In the genomic region with DNA sequence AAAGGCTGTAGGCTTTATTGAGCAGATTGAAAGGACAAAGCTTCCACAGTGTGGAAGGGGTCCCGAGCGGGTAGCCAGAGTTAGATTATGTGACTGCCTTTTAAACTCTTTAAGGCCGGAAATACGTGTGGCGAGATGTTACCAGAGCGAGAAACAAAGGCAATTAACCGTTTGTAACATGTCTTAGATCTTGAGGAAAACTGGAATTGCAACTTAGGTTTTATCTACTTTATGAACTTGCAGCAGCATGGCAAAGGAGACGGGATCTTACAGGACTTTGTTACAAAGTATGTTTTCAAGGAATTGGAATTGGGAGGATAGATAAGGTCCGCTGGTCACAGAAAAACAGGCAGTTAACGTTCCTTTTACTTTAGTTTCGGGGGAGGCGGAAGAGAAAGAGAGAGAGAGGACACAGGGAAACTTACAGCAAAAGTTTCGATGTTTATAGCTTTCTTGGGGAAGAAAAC, we compare ENCODE assay signal across 14 cellular contexts.
DNase-seq lines count a peak whose midpoint lies in the region; ATAC-seq and TF ChIP-seq lines count a peak whose summit lies in the region.
"Had no signal": no experiment of that assay in that cellular context is flagged by ENCODE, and none has a peak within 500 bp of the region (broad histone marks: within the 10 kb centered on the region; RNA-seq: fewer than 3 reads in every experiment).

No MANE protein-coding gene starts in this region.

- peak overlapping the region; percentile 36 for H3K27ac ChIP-seq in left ventricle myocardium inferior (replicated peaks)
- no peak overlapping the region for H3K27ac ChIP-seq in right atrium auricular region
- peak overlapping the region; percentile 80 for H3K27ac ChIP-seq in iPS-20b (ENCODE audit: low read length)
- no peak overlapping the region for H3K27ac ChIP-seq in testis
- H3K27ac ChIP-seq: KMS-11 had no signal

- H3K27me3 Mint-ChIP-seq in activated T-helper 1 cell treated with anti-CD3 and anti-CD28 coated beads, Interleukin-12 subunit alpha, Interleukin-12 subunit beta, Interleukin-2, Interleukin-4 antibody, amounts not matched to agents 30 ng/mL and 10 ng/mL and 1 ng/mL, durations not matched to agents 14 hours and 24 hours and 36 hours (ENCODE audit: insufficient read depth) = no peaks in the 10 kb centered on the region

- peak overlapping the region; percentile 49 for H3K4me3 ChIP-seq in left ventricle myocardium inferior
- H3K4me3 ChIP-seq in right atrium auricular region = peak overlapping the region in 1 of 2 donors; percentile 28
- peak overlapping the region; percentile 61; the same call in 1 of the 2 replicates for H3K4me3 ChIP-seq in iPS-20b (ENCODE audit: low read length)
- H3K4me3 ChIP-seq in testis = peak overlapping the region in 1 of 2 donors; percentile 29
- H3K4me3 ChIP-seq in lower leg skin (ENCODE audit: low read depth, poor library complexity, severe bottlenecking) = no peak overlapping the region

- WGBS in testis, 2 donors = 9 to 34% methylated on average over 13 of the region's 13 CpGs
- 33 to 41% methylated on average over 13 of the region's 13 CpGs for WGBS in lower leg skin, 2 donors

- H3K27ac Mint-ChIP-seq in activated T-helper 1 cell treated with anti-CD3 and anti-CD28 coated beads, Interleukin-12 subunit alpha, Interleukin-12 subunit beta, Interleukin-2, Interleukin-4 antibody, amounts not matched to agents 30 ng/mL and 10 ng/mL and 1 ng/mL, durations not matched to agents 14 hours and 24 hours and 36 hours = no peak overlapping the region

- TF ChIP-seq CTCF in left ventricle myocardium inferior (IDR thresholded peaks at IDR 0.05; ENCODE audit: borderline replicate concordance) = no peak
- no peak for TF ChIP-seq CTCF in right atrium auricular region (IDR thresholded peaks at IDR 0.05)
- TF ChIP-seq CTCF in testis (IDR thresholded peaks at IDR 0.05) = no peak
- no peak for TF ChIP-seq CTCF in lower leg skin (IDR thresholded peaks at IDR 0.05)

- H3K36me3 Mint-ChIP-seq in activated T-helper 1 cell treated with anti-CD3 and anti-CD28 coated beads, Interleukin-12 subunit alpha, Interleukin-12 subunit beta, Interleukin-2, Interleukin-4 antibody, amounts not matched to agents 30 ng/mL and 10 ng/mL and 1 ng/mL, durations not matched to agents 14 hours and 24 hours and 36 hours (ENCODE audit: low read depth) = no peaks in the 10 kb centered on the region

- TF ChIP-seq POLR2A in testis (IDR thresholded peaks at IDR 0.05) (no peak), lower leg skin (IDR thresholded peaks at IDR 0.05) (no peak)

- DNase-seq in left ventricle myocardium inferior (no peak), right atrium auricular region (ENCODE audit: low spot score) (no peak), testis (peak; percentile 21), lower leg skin (ENCODE audit: low spot score in 2 of 2) (no peak), Kasumi-1 (lab: John Stamatoyannopoulos, UW) (no peak)
- no peak for DNase-seq in activated T-helper 1 cell treated with anti-CD3 and anti-CD28 coated beads, Interleukin-12 subunit alpha, Interleukin-12 subunit beta, Interleukin-2, Interleukin-4 antibody, amounts not matched to agents 30 ng/mL and 10 ng/mL and 1 ng/mL, durations not matched to agents 14 hours and 24 hours and 36 hours (ENCODE audit: low spot score)
- DNase-seq: activated CD4-positive, CD25-positive, alpha-beta regulatory T cell treated with anti-CD3 and anti-CD28 coated beads, Interleukin-2, amount 50 U/mL, for 72 hours; activated naive CD4-positive, alpha-beta T cell; effector CD8-positive, alpha-beta T cell; hypothalamus; NCI-H2171 had no signal

- H3K36me3 ChIP-seq in left ventricle myocardium inferior (no peaks in the 10 kb centered on the region), right atrium auricular region (no peaks in the 10 kb centered on the region), iPS-20b (ENCODE audit: insufficient read depth, low read depth, low read length) (no peaks in the 10 kb centered on the region), testis (ENCODE audit: low read depth, missing control alignments) (no peaks in the 10 kb centered on the region)

- intact Hi-C loops in left ventricle myocardium inferior (cut with micrococcal nuclease) (no loop called here), testis (cut with DNase I; ENCODE audit: low total_unique reads) (no loop called here), lower leg skin (cut with DNase I; ENCODE audit: low total_unique reads) (no loop called here)
- intact Hi-C loops in activated T-helper 1 cell treated with anti-CD3 and anti-CD28 coated beads, Interleukin-12 subunit alpha, Interleukin-12 subunit beta, Interleukin-2, Interleukin-4 antibody, amounts not matched to agents 30 ng/mL and 10 ng/mL and 1 ng/mL, durations not matched to agents 14 hours and 24 hours and 36 hours (cut with micrococcal nuclease) = no loop called here

- peak overlapping the region; percentile 12 for H3K4me3 Mint-ChIP-seq in activated T-helper 1 cell treated with anti-CD3 and anti-CD28 coated beads, Interleukin-12 subunit alpha, Interleukin-12 subunit beta, Interleukin-2, Interleukin-4 antibody, amounts not matched to agents 30 ng/mL and 10 ng/mL and 1 ng/mL, durations not matched to agents 14 hours and 24 hours and 36 hours

- peaks cover 8% of the 10 kb centered on the region for H3K9me3 ChIP-seq in left ventricle myocardium inferior (replicated peaks)
- no peaks in the 10 kb centered on the region for H3K9me3 ChIP-seq in right atrium auricular region
- H3K9me3 ChIP-seq in iPS-20b (ENCODE audit: insufficient read depth, low read depth, low read length) = 0 out of 2 replicates have a peak, but pooled peaks cover 4% of the 10 kb centered on the region
- H3K9me3 ChIP-seq in testis = no peaks in the 10 kb centered on the region

- H3K27me3 ChIP-seq in left ventricle myocardium inferior (ENCODE audit: low read depth) (no peaks in the 10 kb centered on the region), right atrium auricular region (no peaks in the 10 kb centered on the region), iPS-20b (ENCODE audit: insufficient read depth, low read length) (no peaks in the 10 kb centered on the region), testis (no peaks in the 10 kb centered on the region)

- H3K9ac ChIP-seq in iPS-20b (ENCODE audit: low read depth, low read length) = peak overlapping the region; percentile 90
- H3K9ac ChIP-seq: KMS-11 had no signal

- no peaks in the 10 kb centered on the region for H3K4me1 Mint-ChIP-seq in activated T-helper 1 cell treated with anti-CD3 and anti-CD28 coated beads, Interleukin-12 subunit alpha, Interleukin-12 subunit beta, Interleukin-2, Interleukin-4 antibody, amounts not matched to agents 30 ng/mL and 10 ng/mL and 1 ng/mL, durations not matched to agents 14 hours and 24 hours and 36 hours (ENCODE audit: low read depth)

- H3K4me1 ChIP-seq in left ventricle myocardium inferior = no peaks in the 10 kb centered on the region
- H3K4me1 ChIP-seq in right atrium auricular region = no peaks in the 10 kb centered on the region
- H3K4me1 ChIP-seq in iPS-20b (ENCODE audit: insufficient read depth, low read length) = peaks cover 41% of the 10 kb centered on the region; the same call in 1 of the 2 replicates
- no peaks in the 10 kb centered on the region for H3K4me1 ChIP-seq in testis

- H3K9me3 Mint-ChIP-seq in activated T-helper 1 cell treated with anti-CD3 and anti-CD28 coated beads, Interleukin-12 subunit alpha, Interleukin-12 subunit beta, Interleukin-2, Interleukin-4 antibody, amounts not matched to agents 30 ng/mL and 10 ng/mL and 1 ng/mL, durations not matched to agents 14 hours and 24 hours and 36 hours = peaks cover 3% of the 10 kb centered on the region

- ATAC-seq in GM21737 (IDR thresholded peaks at IDR 0.05; ENCODE audit: unreplicated experiment) = no peak

Comparison
In these comparisons a context has a peak if more than half of its experiments do, and no peak if none do; other contexts are left out.
1. H3K27ac ChIP-seq: peak in left ventricle myocardium inferior (single experiment) and iPS-20b (single experiment); none in right atrium auricular region (0 of 2) and testis (0 of 2).